2 cellular contexts compared by ENCODE assay signal in genomic region chr5:166373817-166374216, GRCh38.
TF ChIP-seq lines count a peak whose summit lies in the region.

No MANE protein-coding gene starts in this region.

TF ChIP-seq in H1, 55 proteins besides CTCF, POLR2A, EP300 and RAD21 (continued from another document):
- TF ChIP-seq JUN (IDR thresholded peaks at IDR 0.05; ENCODE audit: low read depth, low read length) (no peak), RXRA (IDR thresholded peaks at IDR 0.05; ENCODE audit: insufficient read depth, low read depth, low read length) (no peak), ZNF274 (IDR thresholded peaks at IDR 0.05; ENCODE audit: borderline replicate concordance, extremely low read depth, low read length) (no peak), CEBPB (IDR thresholded peaks at IDR 0.05; ENCODE audit: low read depth, low read length) (no peak), CBX5 (IDR thresholded peaks at IDR 0.05; ENCODE audit: low read depth, low read length) (no peak), EZH2 (IDR thresholded peaks at IDR 0.05; ENCODE audit: low read depth, low read length, severe bottlenecking) (no peak), POU5F1 (IDR thresholded peaks at IDR 0.05; ENCODE audit: low read depth, low read length) (no peak), CHD1 (IDR thresholded peaks at IDR 0.05; ENCODE audit: low read depth, low read length) (no peak), FOSL1 (IDR thresholded peaks at IDR 0.05; ENCODE audit: insufficient read depth, low read depth, low read length) (no peak), CHD2 (IDR thresholded peaks at IDR 0.05; ENCODE audit: low read length) (no peak), BRCA1 (IDR thresholded peaks at IDR 0.05; ENCODE audit: low read depth, low read length) (no peak), TAF1 (IDR thresholded peaks at IDR 0.05; ENCODE audit: low read depth, low read length) (no peak), USF2 (IDR thresholded peaks at IDR 0.05; ENCODE audit: low read length) (no peak), CBX8 (IDR thresholded peaks at IDR 0.05; ENCODE audit: borderline replicate concordance, low read depth, low read length) (no peak)
- TF ChIP-seq, protein P1, sequence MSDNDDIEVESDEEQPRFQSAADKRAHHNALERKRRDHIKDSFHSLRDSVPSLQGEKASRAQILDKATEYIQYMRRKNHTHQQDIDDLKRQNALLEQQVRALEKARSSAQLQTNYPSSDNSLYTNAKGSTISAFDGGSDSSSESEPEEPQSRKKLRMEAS (IDR thresholded peaks at IDR 0.05), result no peak
- TF ChIP-seq, protein P2, sequence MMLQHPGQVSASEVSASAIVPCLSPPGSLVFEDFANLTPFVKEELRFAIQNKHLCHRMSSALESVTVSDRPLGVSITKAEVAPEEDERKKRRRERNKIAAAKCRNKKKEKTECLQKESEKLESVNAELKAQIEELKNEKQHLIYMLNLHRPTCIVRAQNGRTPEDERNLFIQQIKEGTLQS (IDR thresholded peaks at IDR 0.05; ENCODE audit: insufficient read depth, low read depth, low read length), result no peak

TF ChIP-seq in neural cell, 6 proteins besides CTCF, POLR2A, EP300 and RAD21 (continued from another document):
- TF ChIP-seq EZH2 (IDR thresholded peaks at IDR 0.05; ENCODE audit: borderline replicate concordance, insufficient read depth, low read length, poor library complexity, severe bottlenecking), result no peak
- TF ChIP-seq SMC3 (conservative IDR thresholded peaks at IDR 0.05; ENCODE audit: poor library complexity), result no peak
